ENCODE assay signal across 21 cellular contexts in the genomic region with DNA sequence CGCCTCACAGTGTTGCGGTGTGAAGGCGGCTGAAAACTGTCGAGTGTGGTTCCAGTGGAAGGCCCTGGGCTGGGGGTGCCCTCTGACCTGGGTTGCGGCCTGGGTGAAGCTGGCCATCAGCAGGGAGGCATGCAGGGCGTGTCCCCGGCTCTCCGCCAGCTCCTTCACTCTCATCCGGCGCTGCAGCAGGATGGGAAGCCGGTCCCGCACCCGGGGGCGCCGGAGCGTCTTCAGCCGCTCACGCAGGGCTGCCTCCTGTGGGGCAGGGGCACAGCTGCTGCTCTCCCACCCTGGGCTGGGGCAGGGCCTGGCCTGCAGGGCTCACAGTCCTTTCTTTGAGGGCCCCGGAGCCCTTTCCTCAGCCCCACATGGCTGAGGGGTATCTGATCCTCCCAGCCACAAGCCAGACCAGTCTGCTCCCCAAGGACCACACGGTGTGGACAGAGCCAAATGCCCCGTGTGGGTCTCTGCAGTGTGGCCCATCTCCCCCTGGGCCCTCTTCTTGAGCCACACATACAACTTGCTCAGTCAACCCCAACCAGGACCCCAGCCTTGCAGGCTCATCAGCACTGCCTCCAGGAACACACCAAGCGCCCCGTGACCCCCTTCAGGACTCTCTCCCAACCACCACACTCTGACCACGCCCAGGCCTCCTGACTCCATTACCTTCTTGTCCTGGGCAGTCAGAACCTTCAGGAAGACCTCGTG.
"Had no signal": no experiment of that assay in that cellular context is flagged by ENCODE, and none has a peak within 500 bp of the region (broad histone marks: within the 10 kb centered on the region; RNA-seq: fewer than 3 reads in every experiment).

No MANE protein-coding gene starts in this region.

- H3K27me3 Mint-ChIP-seq: naive thymus-derived CD4-positive, alpha-beta T cell; type B pancreatic cell had no signal

- H3K9me3 ChIP-seq: psoas muscle, spleen, suprapubic skin, thyroid gland had no signal

- H2AFZ ChIP-seq: parathyroid adenoma had no signal

- H3K4me3 Mint-ChIP-seq: naive thymus-derived CD4-positive, alpha-beta T cell; type B pancreatic cell had no signal

- H3K9me3 Mint-ChIP-seq: type B pancreatic cell had no signal

- H3K27ac ChIP-seq: dorsolateral prefrontal cortex, parathyroid adenoma, psoas muscle, spleen, suprapubic skin, thyroid gland had no signal

- H3K27ac Mint-ChIP-seq: type B pancreatic cell had no signal

- H3K36me3 Mint-ChIP-seq: naive thymus-derived CD4-positive, alpha-beta T cell had no signal

- ATAC-seq: left colon; left ventricle myocardium superior; naive thymus-derived CD4-positive, alpha-beta T cell; psoas muscle; sciatic nerve had no signal

- DNase-seq: cortex of kidney; dorsolateral prefrontal cortex; effector CD8-positive, alpha-beta T cell; foreskin melanocyte; head of caudate nucleus; hippocampal formation; left colon; left ventricle myocardium superior; naive thymus-derived CD4-positive, alpha-beta T cell; occipital lobe; psoas muscle; spleen; stimulated activated CD4-positive, alpha-beta T cell treated with anti-CD3 and anti-CD28 coated beads, Interleukin-2, amount 100 ng/mL, for 24 hours; stimulated activated CD4-positive, alpha-beta T cell treated with anti-CD3 and anti-CD28 coated beads, Interleukin-4, amount 100 ng/mL, for 4 hours; stimulated activated naive CD4-positive, alpha-beta T cell; thyroid gland had no signal

- H3K27me3 ChIP-seq: dorsolateral prefrontal cortex, suprapubic skin, thyroid gland had no signal

- H3K9ac ChIP-seq: parathyroid adenoma had no signal

- H3K4me1 ChIP-seq: parathyroid adenoma, psoas muscle, spleen, thyroid gland had no signal

- H3K4me3 ChIP-seq: dorsolateral prefrontal cortex, lung, psoas muscle, spleen, suprapubic skin, thyroid gland had no signal

- H3K36me3 ChIP-seq: spleen, suprapubic skin, thyroid gland had no signal
